8 cellular contexts compared by ENCODE assay signal in genomic region chr1:89762801-89763648, GRCh38.
A peak's percentile ranks its signal among the peaks of the same experiment; 100 is the strongest.
DNase-seq lines count a peak whose midpoint lies in the region; ATAC-seq and TF ChIP-seq lines count a peak whose summit lies in the region.

No MANE protein-coding gene starts in this region.

- in situ Hi-C loops in ACHN (cut with HindIII; ENCODE audit: low pct_ligation_motif_present, low pct_unique_long_range_greater_than_20kb, low sequenced_read_pairs), result no loop called here

- peak overlapping the region; percentile 3 for H3K27ac ChIP-seq in layer of hippocampus (ENCODE audit: low read depth, low read length)

- peak; percentile 75 for DNase-seq in ACHN
- peak; percentile 91 for DNase-seq in NCI-H2227 (lab: John Stamatoyannopoulos, UW; ENCODE audit: unreplicated experiment)
- peak; percentile 83 for DNase-seq in activated CD4-positive, alpha-beta T cell treated with anti-CD3 and anti-CD28 coated beads for 24 hours (ENCODE audit: low read depth in 2 of 2)
- DNase-seq in choroid plexus epithelial cell (ENCODE audit: low read depth), result peak; percentile 89
- peak; percentile 71 to 77 for DNase-seq in stimulated activated CD4-positive, alpha-beta T cell treated with anti-CD3 and anti-CD28 coated beads, Interleukin-1b, Interleukin-23, amount 100 ng/mL, for 1 hour (ENCODE audit: low read depth in 2 of 2)

- peak overlapping the region; percentile 71 for H3K4me3 ChIP-seq in choroid plexus epithelial cell (ENCODE audit: low read depth, low read length)

- H3K27me3 ChIP-seq in layer of hippocampus (ENCODE audit: control insufficient read depth, insufficient read depth, low read length), result no peaks in the 10 kb centered on the region

- peak; percentile 91 for ATAC-seq in GM18517 (IDR thresholded peaks at IDR 0.05; ENCODE audit: unreplicated experiment)
- ATAC-seq in HG03066 (IDR thresholded peaks at IDR 0.05; ENCODE audit: low read depth, unreplicated experiment), result peak; percentile 97

- TF ChIP-seq CTCF in choroid plexus epithelial cell (conservative IDR thresholded peaks at IDR 0.05; ENCODE audit: low read depth, low read length), result peak; percentile 96

Comparison
In these comparisons a context has a peak if more than half of its experiments do, and no peak if none do; other contexts are left out.
1. Peak in every context shown above with its lines: DNase-seq, ATAC-seq, H3K4me3 ChIP-seq and H3K27ac ChIP-seq.